In genomic region chr19:39506598-39506943, GRCh38 we compare ENCODE assay signal across 10 cellular contexts. TPM values are rescaled to one million over a fixed set of nuclear protein-coding genes. Genes with fewer than 3 reads are reported as not detected.
DNase-seq lines count a peak whose midpoint lies in the region; ATAC-seq and TF ChIP-seq lines count a peak whose summit lies in the region.
"Had no signal": no experiment of that assay in that cellular context is flagged by ENCODE, and none has a peak within 500 bp of the region (broad histone marks: within the 10 kb centered on the region; RNA-seq: fewer than 3 reads in every experiment).

No MANE protein-coding gene starts in this region.

- H3K4me3 Mint-ChIP-seq in GM23338 (peak overlapping the region; percentile 52; the same call in 2 of the 3 replicates), endothelial cell (ENCODE audit: unreplicated experiment) (peak overlapping the region; percentile 9)

- ATAC-seq in GM23338: no peak
- ATAC-seq in psoas muscle: no peak

- no peaks in the 10 kb centered on the region for H4K20me1 ChIP-seq in GM23338 (replicated peaks; ENCODE audit: insufficient read depth)

- peak overlapping the region; percentile 43; the same call in 1 of the 2 replicates for H3K4me2 ChIP-seq in GM23338

- no peaks in the 10 kb centered on the region for H3K36me3 ChIP-seq in GM23338 (ENCODE audit: insufficient read depth)
- H3K36me3 ChIP-seq in SK-N-MC (ENCODE audit: insufficient read depth, low read length): no peaks in the 10 kb centered on the region
- no peaks in the 10 kb centered on the region for H3K36me3 ChIP-seq in psoas muscle (ENCODE audit: insufficient read depth in 1 of 2, low read depth in 1 of 2)

- H3K4me1 ChIP-seq in GM23338 (ENCODE audit: insufficient read depth) (peaks cover 4% of the 10 kb centered on the region), psoas muscle (no peaks in the 10 kb centered on the region)

- H3K27ac ChIP-seq in GM23338 (ENCODE audit: low read depth): no peak overlapping the region
- H3K27ac ChIP-seq in SK-N-MC: no peak overlapping the region
- H3K27ac ChIP-seq in psoas muscle: no peak overlapping the region

- H3K27ac Mint-ChIP-seq in GM23338 (no peak overlapping the region), endothelial cell (ENCODE audit: unreplicated experiment) (peak overlapping the region; percentile 44)

- H3K27me3 ChIP-seq in GM23338 (ENCODE audit: insufficient read depth) (peaks cover 83% of the 10 kb centered on the region), psoas muscle (ENCODE audit: insufficient read depth in 3 of 3, low read length in 2 of 3) (peaks cover 0 to 93% (median 35%) of the 10 kb centered on the region in 3 donors)

- WGBS in psoas muscle, 3 donors: 41 to 48% (median 47%) methylated on average over 7 of the region's 7 CpGs

- H3F3A ChIP-seq in GM23338 (replicated peaks; ENCODE audit: low read depth): peaks cover 20% of the 10 kb centered on the region; the same call in 1 of the 2 replicates

- peaks cover 26% of the 10 kb centered on the region for H3K9me3 Mint-ChIP-seq in GM23338
- H3K9me3 Mint-ChIP-seq in endothelial cell (ENCODE audit: unreplicated experiment): no peaks in the 10 kb centered on the region

- intact Hi-C loops in psoas muscle (cut with DNase I): no loop called here

- TF ChIP-seq CTCF in GM23338 (conservative IDR thresholded peaks at IDR 0.05; ENCODE audit: low read depth in 2 of 2) (no peak), endothelial cell (IDR thresholded peaks at IDR 0.05; ENCODE audit: unreplicated experiment) (no peak), psoas muscle (IDR thresholded peaks at IDR 0.05) (no peak)

- no peak overlapping the region for H2AFZ ChIP-seq in GM23338

- H3K9me2 ChIP-seq in GM23338 (ENCODE audit: insufficient read depth): 0 out of 2 replicates have a peak, but pooled peaks cover 7% of the 10 kb centered on the region

- peaks cover 14% of the 10 kb centered on the region for H3K36me3 Mint-ChIP-seq in GM23338 (ENCODE audit: low read depth)
- peaks cover 34% of the 10 kb centered on the region for H3K36me3 Mint-ChIP-seq in endothelial cell (ENCODE audit: low read depth, unreplicated experiment)

- DNase-seq in GM23338 (ENCODE audit: low spot score) (no peak), SK-N-MC (ENCODE audit: low read depth, low spot score) (no peak), endothelial cell (ENCODE audit: low spot score) (no peak), psoas muscle (no peak), Ammon's horn (ENCODE audit: low spot score) (no peak), GM19240 (ENCODE audit: insufficient read length, low spot score) (no peak), NCI-H1930 (lab: John Stamatoyannopoulos, UW) (no peak)
- DNase-seq: NK-92 treated with Interleukin-12 subunit alpha and Interleukin-12 subunit beta, amount 100 ng/mL, for 24 hours had no signal

- H3K27me3 Mint-ChIP-seq in GM23338 (ENCODE audit: insufficient read depth, low read depth, poor library complexity): peaks cover 75% of the 10 kb centered on the region
- peaks cover 13% of the 10 kb centered on the region for H3K27me3 Mint-ChIP-seq in endothelial cell (ENCODE audit: unreplicated experiment)

- no peak overlapping the region for H3K9ac ChIP-seq in SK-N-MC (ENCODE audit: insufficient read length)

- H3K4me3 ChIP-seq in GM23338 (peak overlapping the region; percentile 79; the same call in 1 of the 2 replicates), SK-N-MC (peak overlapping the region; percentile 86), psoas muscle (peak overlapping the region; percentile 58)

- H3K79me2 ChIP-seq in GM23338 (replicated peaks; ENCODE audit: insufficient read depth): no peaks in the 10 kb centered on the region

- H3K9me3 ChIP-seq in SK-N-MC (ENCODE audit: low read depth, low read length) (no peaks in the 10 kb centered on the region), psoas muscle (no peaks in the 10 kb centered on the region)

- H3K4me1 Mint-ChIP-seq in GM23338 (peaks cover 6% of the 10 kb centered on the region), endothelial cell (ENCODE audit: unreplicated experiment) (no peaks in the 10 kb centered on the region)

TF ChIP-seq in GM23338, 12 proteins besides CTCF, POLR2A, EP300 and RAD21 (continues in another document):
- no peak for TF ChIP-seq ETS1 (IDR thresholded peaks at IDR 0.05)
- no peak for TF ChIP-seq REST (IDR thresholded peaks at IDR 0.05; ENCODE audit: unreplicated experiment)

RNA-seq across cellular contexts. Expression of gene DLL3, which starts 7.8 kb away (rescaled TPM):
- total RNA-seq in GM23338 (2014; rRNA removed; shearing (Covaris generic)): 15.6 and 19.1 TPM in 2 replicates
- polyA plus RNA-seq in GM23338 (2016; fragmentation: Nextera tagmentation; extraction: Ambion mirVana) (9.8 and 9.9 TPM in 2 replicates), psoas muscle (under 1 TPM in 1 of 3 donors, not detected in 2; 0.03 TPM)
- total RNA-seq in endothelial cell (ENCODE audit: unreplicated experiment) (42.7 TPM), psoas muscle (under 1 TPM in 1 of 4 donors, not detected in 3; 0.14 TPM)

RNA-seq across cellular contexts. Expression of gene SELENOV, which starts 8.4 kb away (rescaled TPM):
- 8.7 and 13.8 TPM in 2 replicates for total RNA-seq in GM23338 (2014; rRNA removed; shearing (Covaris generic))
- 8.0 and 12.4 TPM in 2 replicates for polyA plus RNA-seq in GM23338 (2016; fragmentation: Nextera tagmentation; extraction: Ambion mirVana)
- 2.9 TPM for total RNA-seq in endothelial cell (ENCODE audit: unreplicated experiment)
- not detected for total RNA-seq in psoas muscle
- not detected for polyA plus RNA-seq in psoas muscle
- total RNA-seq: M059J, renal cortical epithelial cell had no signal

RNA-seq across cellular contexts. Expression of gene TIMM50, which starts 25.9 kb away (rescaled TPM):
- 119 and 120 TPM in 2 replicates for total RNA-seq in GM23338 (2014; rRNA removed; shearing (Covaris generic))
- polyA plus RNA-seq in GM23338 (2016; fragmentation: Nextera tagmentation; extraction: Ambion mirVana): 139 and 145 TPM in 2 replicates
- total RNA-seq in endothelial cell (ENCODE audit: unreplicated experiment): 86.2 TPM
- 100 to 1,000 TPM in 1 of 4 donors, 10 to 100 TPM in 3; 70.5 to 105 (median 75.7) TPM for total RNA-seq in psoas muscle
- polyA plus RNA-seq in psoas muscle: 100 to 1,000 TPM in 1 of 3 donors, 10 to 100 TPM in 2; 86.1 to 189 (median 95.0) TPM

RNA-seq across cellular contexts. Expression of gene EID2B, which starts 26.1 kb away (rescaled TPM):
- total RNA-seq in GM23338 (2014; rRNA removed; shearing (Covaris generic)): 2.5 and 4.7 TPM in 2 replicates
- polyA plus RNA-seq in GM23338 (2016; fragmentation: Nextera tagmentation; extraction: Ambion mirVana) (4.1 and 4.6 TPM in 2 replicates), psoas muscle (1 to 10 TPM in 2 of 3 donors, under 1 TPM in 1; 0.83 to 9.0 (median 1.9) TPM)
- total RNA-seq in endothelial cell (ENCODE audit: unreplicated experiment) (3.2 TPM), psoas muscle (1 to 10 TPM in 3 of 4 donors, under 1 TPM in 1; 0.71 to 1.9 (median 1.7) TPM)

RNA-seq across cellular contexts. Expression of gene EID2, which starts 33.4 kb away (rescaled TPM):
- total RNA-seq in GM23338 (2014; rRNA removed; shearing (Covaris generic)): 22.8 and 25.2 TPM in 2 replicates
- polyA plus RNA-seq in GM23338 (2016; fragmentation: Nextera tagmentation; extraction: Ambion mirVana): 24.4 and 24.6 TPM in 2 replicates
- 19.6 TPM for total RNA-seq in endothelial cell (ENCODE audit: unreplicated experiment)
- 10 to 100 TPM in 3 of 4 donors, 1 to 10 TPM in 1; 7.6 to 13.2 (median 10.8) TPM for total RNA-seq in psoas muscle
- polyA plus RNA-seq in psoas muscle: 10 to 100 TPM in 1 of 3 donors, 1 to 10 TPM in 2; 7.7 to 15.7 (median 9.3) TPM

Comparison
In these comparisons a context has a peak if more than half of its experiments do, and no peak if none do; other contexts are left out.
1. RNA of gene DLL3, which starts 7.8 kb away (total RNA-seq): 42.7 TPM in endothelial cell (single experiment) and 15.6 to 19.1 TPM in GM23338; 0.14 TPM in psoas muscle; every median in the first group is over 10 times any median in the second.
2. Peak in every context shown above with its lines, with median percentiles within 50 percentile points of each other: H3K4me3 ChIP-seq.